In the genomic region with DNA sequence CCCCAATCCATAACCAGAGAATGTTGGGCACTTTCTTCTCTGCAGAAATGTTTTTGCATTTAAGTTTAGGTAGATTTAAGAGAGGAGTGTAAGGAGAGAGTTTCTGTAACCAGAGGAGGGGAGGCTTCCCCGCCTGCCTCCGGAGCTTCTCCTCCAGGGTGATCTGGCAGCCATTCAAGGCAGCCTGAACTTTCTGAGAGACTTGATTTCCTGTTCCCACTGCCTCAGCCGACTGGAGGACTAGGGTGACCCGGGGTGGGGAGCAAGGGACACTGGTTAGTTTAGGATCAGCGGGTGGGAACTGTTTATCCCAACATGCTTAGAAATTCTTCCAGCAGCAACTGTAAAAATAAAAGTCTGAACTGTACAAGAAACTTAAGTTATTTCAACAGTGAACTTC, we compare ENCODE assay signal across 8 cellular contexts. TPM values are rescaled to one million over a fixed set of nuclear protein-coding genes. Genes with fewer than 3 reads are reported as not detected.
A peak's percentile ranks its signal among the peaks of the same experiment; 100 is the strongest.
DNase-seq lines count a peak whose midpoint lies in the region; TF ChIP-seq lines count a peak whose summit lies in the region.

No MANE protein-coding gene starts in this region.

- H3K27me3 ChIP-seq in SJCRH30 (no peaks in the 10 kb centered on the region), fibroblast of lung (ENCODE audit: control insufficient read depth, insufficient read depth, low read length) (no peaks in the 10 kb centered on the region), osteoblast (ENCODE audit: insufficient read depth, low read length) (no peaks in the 10 kb centered on the region), BE2C (no peaks in the 10 kb centered on the region)

- TF ChIP-seq CTCF in fibroblast of lung (conservative IDR thresholded peaks at IDR 0.05 in 1 of 2, IDR thresholded peaks at IDR 0.05 in 1 of 2; ENCODE audit: low read depth in 1 of 2, low read length in 2 of 2) = no peak
- no peak for TF ChIP-seq CTCF in osteoblast (IDR thresholded peaks at IDR 0.05; ENCODE audit: extremely low read depth, low read depth, low read length)
- no peak for TF ChIP-seq CTCF in OCI-LY7 (conservative IDR thresholded peaks at IDR 0.05; ENCODE audit: low read length)
- no peak for TF ChIP-seq CTCF in BE2C (IDR thresholded peaks at IDR 0.05; ENCODE audit: low read depth, low read length)

- peak overlapping the region; percentile 48 for H3K4me2 ChIP-seq in fibroblast of lung (ENCODE audit: extremely low read depth, insufficient read depth, low read length)
- peak overlapping the region; percentile 70 for H3K4me2 ChIP-seq in osteoblast (ENCODE audit: insufficient read depth, low read length)
- H3K4me2 ChIP-seq in OCI-LY7 (ENCODE audit: low read length) = no peak overlapping the region

- intact Hi-C loops in OCI-LY7 (cut with micrococcal nuclease; ENCODE audit: unreplicated experiment) = no loop called here

- POLR2A ChIA-PET in OCI-LY7 (lab: Charles Lee) = no interaction called here

- H2AFZ ChIP-seq in fibroblast of lung (ENCODE audit: low read length) (peak overlapping the region; percentile 41), osteoblast (ENCODE audit: low read length) (peak overlapping the region; percentile 78), OCI-LY7 (ENCODE audit: low read length) (no peak overlapping the region)

- peak overlapping the region; percentile 77 for H3K27ac ChIP-seq in SJCRH30
- peak overlapping the region; percentile 47 for H3K27ac ChIP-seq in fibroblast of lung (ENCODE audit: insufficient read depth, low read length)
- peak overlapping the region; percentile 69 for H3K27ac ChIP-seq in osteoblast (ENCODE audit: low read depth, low read length)
- H3K27ac ChIP-seq in OCI-LY7 (ENCODE audit: low read depth, low read length, poor library complexity, severe bottlenecking) = no peak overlapping the region

- H4K20me1 ChIP-seq in fibroblast of lung (ENCODE audit: control insufficient read depth, extremely low read depth, insufficient read depth, low read length) = no peaks in the 10 kb centered on the region
- H4K20me1 ChIP-seq in osteoblast (ENCODE audit: insufficient read depth, low read length) = no peaks in the 10 kb centered on the region
- no peaks in the 10 kb centered on the region for H4K20me1 ChIP-seq in OCI-LY7 (ENCODE audit: insufficient read depth, low read length)

- BruUV-seq in OCI-LY7 (replicated peaks; lab: Mats Ljungman, UMichigan) = no TSS peak

- H3K4me3 ChIP-seq in SJCRH30 (peak overlapping the region; percentile 20), fibroblast of lung (replicated peaks in 1 of 4; ENCODE audit: control extremely low read depth in 1 of 4, insufficient read depth in 1 of 4, low read depth in 3 of 4, low read length in 4 of 4) (peak overlapping the region in 1 of 4 experiments; percentile 10), osteoblast (ENCODE audit: insufficient read depth, low read length) (peak overlapping the region; percentile 33), OCI-LY7 (ENCODE audit: low read depth, low read length, poor library complexity, severe bottlenecking) (no peak overlapping the region), BE2C (ENCODE audit: low read depth, low read length) (no peak overlapping the region)

- H3K4me1 ChIP-seq in SJCRH30 = peaks cover 37% of the 10 kb centered on the region
- peaks cover 8% of the 10 kb centered on the region for H3K4me1 ChIP-seq in fibroblast of lung (ENCODE audit: control insufficient read depth, extremely low read depth, insufficient read depth, low read length)
- peaks cover 18% of the 10 kb centered on the region for H3K4me1 ChIP-seq in osteoblast (ENCODE audit: insufficient read depth, low read length)
- peaks cover 7% of the 10 kb centered on the region for H3K4me1 ChIP-seq in OCI-LY7 (ENCODE audit: insufficient read depth, low read length, poor library complexity, severe bottlenecking)
- no peaks in the 10 kb centered on the region for H3K4me1 ChIP-seq in BE2C

- H3K9me2 ChIP-seq in OCI-LY7 (ENCODE audit: insufficient read depth, low read length) = no peaks in the 10 kb centered on the region

- peak; percentile 50 for DNase-seq in Daoy (ENCODE audit: low read depth)
- peak; percentile 75 to 81 for DNase-seq in SJCRH30
- DNase-seq in fibroblast of lung (ENCODE audit: low read depth in 2 of 2) = peak; percentile 44 to 55
- no peak for DNase-seq in osteoblast (ENCODE audit: insufficient read length, low spot score, missing footprints)
- DNase-seq in OCI-LY7 (ENCODE audit: low spot score) = no peak
- DNase-seq in NCI-H1930 (lab: John Stamatoyannopoulos, UW) = no peak
- no peak for DNase-seq in BE2C
- no peak for DNase-seq in mesenteric fat pad (ENCODE audit: low spot score)

- CTCF ChIA-PET in OCI-LY7 (lab: Charles Lee; ENCODE audit: unreplicated experiment) = no interaction called here

- H3K9me3 ChIP-seq in SJCRH30 (replicated peaks) (no peaks in the 10 kb centered on the region), fibroblast of lung (ENCODE audit: control insufficient read depth, insufficient read depth, low read depth, low read length) (no peaks in the 10 kb centered on the region), osteoblast (ENCODE audit: low read depth, low read length) (no peaks in the 10 kb centered on the region), OCI-LY7 (ENCODE audit: low read length) (no peaks in the 10 kb centered on the region), BE2C (no peaks in the 10 kb centered on the region)

- H3K79me2 ChIP-seq in fibroblast of lung (ENCODE audit: control insufficient read depth, insufficient read depth, low read length) (no peaks in the 10 kb centered on the region), osteoblast (ENCODE audit: insufficient read depth, low read length) (no peaks in the 10 kb centered on the region), OCI-LY7 (ENCODE audit: insufficient read depth, low read depth, low read length) (no peaks in the 10 kb centered on the region)

- no peaks in the 10 kb centered on the region for H3K36me3 ChIP-seq in SJCRH30
- H3K36me3 ChIP-seq in fibroblast of lung (ENCODE audit: control insufficient read depth, insufficient read depth, low read length) = no peaks in the 10 kb centered on the region
- no peaks in the 10 kb centered on the region for H3K36me3 ChIP-seq in osteoblast (ENCODE audit: insufficient read depth, low read length)
- no peaks in the 10 kb centered on the region for H3K36me3 ChIP-seq in OCI-LY7 (ENCODE audit: insufficient read depth, low read length)
- H3K36me3 ChIP-seq in BE2C = no peaks in the 10 kb centered on the region

- H3K9ac ChIP-seq in fibroblast of lung (ENCODE audit: insufficient read depth, low read length) = no peak overlapping the region

RNA-seq across cellular contexts. Expression of gene FAM9C, which starts 15.1 kb away (rescaled TPM):
- total RNA-seq in Daoy (2014; rRNA removed; shearing (Covaris generic)) = not detected in 2 replicates
- total RNA-seq in SJCRH30 (2014; rRNA removed; shearing (Covaris generic)) = 0.16 and 0.20 TPM in 2 replicates
- total RNA-seq in fibroblast of lung (under 0.01 and 0.26 TPM in 2 replicates), osteoblast (under 0.01 TPM in 1 of 2 replicates, not detected in the other), OCI-LY7 (2022) (not detected in 2 replicates), mesenteric fat pad (not detected)
- 0.01 and 0.02 TPM in 2 replicates for polyA plus RNA-seq in fibroblast of lung
- polyA plus RNA-seq in fibroblast of lung (2012) = not detected in 2 replicates
- polyA minus RNA-seq in fibroblast of lung (ENCODE audit: low replicate concordance) = not detected in 2 replicates
- 0.13 TPM in 1 of 2 replicates, not detected in the other for total RNA-seq in OCI-LY7 (2014; rRNA removed; shearing (Covaris generic))
- polyA plus RNA-seq in BE2C (2012; ENCODE audit: insufficient read depth, insufficient read length, low read depth) = not detected

RNA-seq across cellular contexts. Expression of gene TMSB4X, which starts 54.4 kb away (rescaled TPM):
- total RNA-seq in Daoy (2014; rRNA removed; shearing (Covaris generic)) = 2,195 and 2,514 TPM in 2 replicates
- 1,274 and 1,377 TPM in 2 replicates for total RNA-seq in SJCRH30 (2014; rRNA removed; shearing (Covaris generic))
- total RNA-seq in fibroblast of lung = 14,195 and 17,013 TPM in 2 replicates
- 10,803 and 14,631 TPM in 2 replicates for polyA plus RNA-seq in fibroblast of lung
- polyA plus RNA-seq in fibroblast of lung (2012) = 9,084 and 12,343 TPM in 2 replicates
- polyA minus RNA-seq in fibroblast of lung (ENCODE audit: low replicate concordance) = 550 and 997 TPM in 2 replicates
- 5,120 and 5,652 TPM in 2 replicates for total RNA-seq in osteoblast
- total RNA-seq in OCI-LY7 (2014; rRNA removed; shearing (Covaris generic)) = 1,355 and 1,476 TPM in 2 replicates
- total RNA-seq in OCI-LY7 (2022) = 1,524 and 1,540 TPM in 2 replicates
- 656 TPM for polyA plus RNA-seq in BE2C (2012; ENCODE audit: insufficient read depth, insufficient read length, low read depth)
- 3,940 TPM for total RNA-seq in mesenteric fat pad

Comparison
In these comparisons a context has a peak if more than half of its experiments do, and no peak if none do; other contexts are left out.
1. DNase-seq: peak in Daoy (single experiment), SJCRH30 (2 of 2) and fibroblast of lung (2 of 2); none in osteoblast (single experiment), OCI-LY7 (single experiment), NCI-H1930 (0 of 2), BE2C (single experiment) and mesenteric fat pad (single experiment).
2. H3K4me3 ChIP-seq: peak in SJCRH30 (single experiment) and osteoblast (single experiment); none in OCI-LY7 (single experiment) and BE2C (single experiment).